In the genomic region with DNA sequence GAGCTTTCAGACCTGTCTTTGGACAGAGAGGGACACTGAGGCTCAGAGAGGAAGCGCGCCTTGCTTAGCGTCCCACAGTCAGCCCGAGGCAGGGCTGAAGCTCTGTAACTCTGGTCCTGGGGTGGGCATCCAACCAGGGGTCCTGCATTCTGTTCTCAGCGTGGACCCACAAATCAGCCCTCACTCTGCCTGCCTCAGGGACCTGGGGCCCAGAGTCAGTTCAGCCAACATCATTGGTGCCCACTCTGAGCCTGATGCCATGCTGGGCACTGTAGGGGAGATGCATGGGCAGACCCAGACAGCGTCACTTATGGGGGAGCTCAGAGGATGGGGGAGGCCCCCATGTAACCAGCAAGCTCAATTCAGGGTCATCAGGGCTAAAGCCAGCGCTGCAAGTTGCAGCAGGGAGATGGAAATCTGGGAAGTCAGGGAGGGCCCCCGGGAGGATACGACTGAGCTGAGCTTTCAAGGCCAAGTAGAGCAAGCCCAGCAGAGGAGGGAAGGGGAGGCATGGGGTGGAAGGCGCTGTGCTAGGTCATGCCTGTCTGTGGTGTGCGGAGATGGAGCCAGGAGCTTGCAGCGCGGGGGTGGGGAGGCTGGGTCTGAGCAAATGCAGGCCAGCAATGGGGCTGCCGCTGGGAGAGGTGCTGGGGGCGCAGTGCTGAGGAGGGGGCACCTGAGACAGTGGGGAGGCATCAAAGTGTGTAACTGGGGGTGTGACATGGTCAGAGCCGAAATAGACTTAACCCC, we compare ENCODE assay signal across 22 cellular contexts. TPM values are rescaled to one million over a fixed set of nuclear protein-coding genes. Genes with fewer than 3 reads are reported as not detected.
DNase-seq lines count a peak whose midpoint lies in the region; ATAC-seq, FAIRE-seq and TF ChIP-seq lines count a peak whose summit lies in the region.
"Had no signal": no experiment of that assay in that cellular context is flagged by ENCODE, and none has a peak within 500 bp of the region (broad histone marks: within the 10 kb centered on the region; RNA-seq: fewer than 3 reads in every experiment).

No MANE protein-coding gene starts in this region.

- CTCF ChIA-PET in H1 (lab: Charles Lee; ENCODE audit: partially characterized antibody) = interaction anchor here (1.0 to 3.2 kb wide), 12 partner anchors 9 to 471 kb away, joined by 3 to 12 read pairs (median 4); a partner anchor contains a TSS
- CTCF ChIA-PET in activated CD8-positive, alpha-beta T cell treated with anti-CD3 and anti-CD28 coated beads, Interleukin-2, amount 10 ng/mL, durations not matched to agents 7 days and 5 days (lab: Charles Lee) = no interaction called here

- H3K27me3 ChIP-seq in Peyer's patch = no peaks in the 10 kb centered on the region
- no peaks in the 10 kb centered on the region for H3K27me3 ChIP-seq in H1 (replicated peaks in 1 of 4; ENCODE audit: control insufficient read depth in 3 of 4, extremely low read depth in 1 of 4, insufficient read depth in 3 of 4, low read length in 3 of 4)
- no peaks in the 10 kb centered on the region for H3K27me3 ChIP-seq in neutrophil
- no peaks in the 10 kb centered on the region for H3K27me3 ChIP-seq in tibial nerve
- H3K27me3 ChIP-seq: stomach had no signal

- H3K79me1 ChIP-seq in H1 (ENCODE audit: low read depth, low read length) = peaks cover 7% of the 10 kb centered on the region; the same call in 1 of the 2 replicates

- H2BK5ac ChIP-seq in H1 (ENCODE audit: low read depth, low read length) = peak overlapping the region; percentile 1; the same call in 1 of the 2 replicates

- no peak overlapping the region for H3K27ac Mint-ChIP-seq in activated CD8-positive, alpha-beta T cell treated with anti-CD3 and anti-CD28 coated beads, Interleukin-2, amount 10 ng/mL, durations not matched to agents 7 days and 5 days
- H3K27ac Mint-ChIP-seq: activated CD4-positive, alpha-beta T cell treated with anti-CD3 and anti-CD28 coated beads, Interleukin-2, amount 10 ng/mL, durations not matched to agents 24 days and 14 days; activated naive CD4-positive, alpha-beta T cell treated with anti-CD3 and anti-CD28 coated beads for 36 hours; progenitor cell of endocrine pancreas had no signal

- FAIRE-seq in H1 (lab: Jason Lieb, UNC) = no peak
- FAIRE-seq: islet of Langerhans had no signal

- H3K4me3 Mint-ChIP-seq in activated CD8-positive, alpha-beta T cell treated with anti-CD3 and anti-CD28 coated beads, Interleukin-2, amount 10 ng/mL, durations not matched to agents 7 days and 5 days = no peak overlapping the region
- H3K4me3 Mint-ChIP-seq: activated CD4-positive, alpha-beta T cell treated with anti-CD3 and anti-CD28 coated beads, Interleukin-2, amount 10 ng/mL, durations not matched to agents 24 days and 14 days; activated naive CD4-positive, alpha-beta T cell treated with anti-CD3 and anti-CD28 coated beads for 36 hours; IgD-negative memory B cell; naive B cell had no signal

- H3K23ac ChIP-seq in H1 (ENCODE audit: insufficient read length) = no peak overlapping the region

- H4K5ac ChIP-seq in H1 (ENCODE audit: insufficient read length, low read depth, low read length) = no peak overlapping the region

- H3K14ac ChIP-seq in H1 (ENCODE audit: insufficient read length) = no peak overlapping the region

- no peaks in the 10 kb centered on the region for H3K27me3 Mint-ChIP-seq in activated CD8-positive, alpha-beta T cell treated with anti-CD3 and anti-CD28 coated beads, Interleukin-2, amount 10 ng/mL, durations not matched to agents 7 days and 5 days (ENCODE audit: low read depth)
- H3K27me3 Mint-ChIP-seq: activated CD4-positive, alpha-beta T cell treated with anti-CD3 and anti-CD28 coated beads, Interleukin-2, amount 10 ng/mL, durations not matched to agents 24 days and 14 days; IgD-negative memory B cell had no signal

- H2BK15ac ChIP-seq in H1 (ENCODE audit: low read length) = peak overlapping the region; percentile 92; the same call in 1 of the 2 replicates

- H3K79me2 ChIP-seq in H1 (ENCODE audit: control insufficient read depth in 1 of 2, insufficient read depth in 2 of 2, low read length in 2 of 2) = peaks cover 0 to 2% of the 10 kb centered on the region in 2 experiments; a peak in 1 of 4 replicates

- H3K4me1 Mint-ChIP-seq in activated CD8-positive, alpha-beta T cell treated with anti-CD3 and anti-CD28 coated beads, Interleukin-2, amount 10 ng/mL, durations not matched to agents 7 days and 5 days (ENCODE audit: low read depth) = peaks cover 25% of the 10 kb centered on the region

- no peaks in the 10 kb centered on the region for H3K23me2 ChIP-seq in H1 (ENCODE audit: low read depth, low read length)

- no peak overlapping the region for H2BK120ac ChIP-seq in H1 (replicated peaks; ENCODE audit: low read depth, low read length)

- peaks cover 0 to 87% (median 5%) of the 10 kb centered on the region in 4 donors for H3K4me1 ChIP-seq in Peyer's patch
- peaks cover 10 to 29% (median 22%) of the 10 kb centered on the region in 4 experiments for H3K4me1 ChIP-seq in H1 (replicated peaks in 1 of 4; ENCODE audit: control insufficient read depth in 3 of 4, insufficient read depth in 4 of 4, low read length in 3 of 4)
- peaks cover 60 to 77% of the 10 kb centered on the region in 2 experiments for H3K4me1 ChIP-seq in neutrophil (ENCODE audit: control insufficient read depth in 1 of 2, insufficient read depth in 1 of 2, low read depth in 1 of 2, low read length in 1 of 2)
- peaks cover 0 to 12% (median 5%) of the 10 kb centered on the region in 4 donors for H3K4me1 ChIP-seq in tibial nerve

- ATAC-seq in activated CD8-positive, alpha-beta T cell treated with anti-CD3 and anti-CD28 coated beads, Interleukin-2, amount 10 ng/mL, durations not matched to agents 7 days and 5 days = no peak
- ATAC-seq in GM19351 (IDR thresholded peaks at IDR 0.05; ENCODE audit: unreplicated experiment) = no peak
- ATAC-seq: HCT116 had no signal

- H3K36me3 ChIP-seq in Peyer's patch (no peaks in the 10 kb centered on the region), H1 (ENCODE audit: control insufficient read depth in 2 of 4, insufficient read depth in 4 of 4, low read length in 3 of 4) (no peaks in the 10 kb centered on the region), neutrophil (no peaks in the 10 kb centered on the region), tibial nerve (no peaks in the 10 kb centered on the region)
- H3K36me3 ChIP-seq: heart right ventricle, stomach had no signal

- peak overlapping the region; percentile 31 for H4K91ac ChIP-seq in H1 (replicated peaks; ENCODE audit: insufficient read length, low read length)

- H2AFZ ChIP-seq in H1 (ENCODE audit: low read length) = no peak overlapping the region

- no peak for TF ChIP-seq RAD21 in H1 (IDR thresholded peaks at IDR 0.05 in 1 of 2, conservative IDR thresholded peaks at IDR 0.05 in 1 of 2; ENCODE audit: low read depth in 2 of 2, low read length in 2 of 2)

- in situ Hi-C loops in G401 (cut with HindIII; ENCODE audit: low sequenced_read_pairs) = no loop called here

- peak overlapping the region; percentile 38; the same call in 1 of the 2 replicates for H3K18ac ChIP-seq in H1 (ENCODE audit: extremely low read depth, low read length)

- no peak for TF ChIP-seq CTCF in Peyer's patch (IDR thresholded peaks at IDR 0.05)
- no peak for TF ChIP-seq CTCF in H1 (IDR thresholded peaks at IDR 0.05; ENCODE audit: control extremely low read depth in 1 of 3, insufficient read depth in 1 of 3, low read depth in 1 of 3, low read length in 3 of 3)
- TF ChIP-seq CTCF in neutrophil (IDR thresholded peaks at IDR 0.05) = no peak
- no peak for TF ChIP-seq CTCF in tibial nerve (IDR thresholded peaks at IDR 0.05)

- H3K4me2 ChIP-seq in H1 (ENCODE audit: insufficient read depth in 1 of 2, low read depth in 2 of 2, low read length in 2 of 2) = no peak overlapping the region

- no peaks in the 10 kb centered on the region for H3K36me3 Mint-ChIP-seq in activated CD8-positive, alpha-beta T cell treated with anti-CD3 and anti-CD28 coated beads, Interleukin-2, amount 10 ng/mL, durations not matched to agents 7 days and 5 days (ENCODE audit: low read depth)

- no peak overlapping the region for H3K4me3 ChIP-seq in Peyer's patch
- H3K4me3 ChIP-seq in H1 (ENCODE audit: extremely low read depth in 1 of 4, insufficient read depth in 2 of 4, low read depth in 3 of 4, low read length in 4 of 4) = no peak overlapping the region
- no peak overlapping the region for H3K4me3 ChIP-seq in neutrophil (ENCODE audit: low read depth in 1 of 2, low read length in 1 of 2)
- H3K4me3 ChIP-seq in tibial nerve = no peak overlapping the region
- H3K4me3 ChIP-seq: heart right ventricle, stomach had no signal

- peak overlapping the region; percentile 27 for H3K4ac ChIP-seq in H1 (replicated peaks; ENCODE audit: insufficient read length, low read depth, low read length)

- no peaks in the 10 kb centered on the region for H3K9me3 Mint-ChIP-seq in activated CD8-positive, alpha-beta T cell treated with anti-CD3 and anti-CD28 coated beads, Interleukin-2, amount 10 ng/mL, durations not matched to agents 7 days and 5 days (ENCODE audit: insufficient read depth)
- H3K9me3 Mint-ChIP-seq: activated CD4-positive, alpha-beta T cell treated with anti-CD3 and anti-CD28 coated beads, Interleukin-2, amount 10 ng/mL, durations not matched to agents 24 days and 14 days; activated naive CD4-positive, alpha-beta T cell treated with anti-CD3 and anti-CD28 coated beads for 36 hours; IgD-negative memory B cell; naive B cell had no signal

- POLR2A ChIA-PET in H1 (lab: Charles Lee; ENCODE audit: partially characterized antibody) = interaction anchor here (0.8 to 1.3 kb wide), 5 partner anchors 11 to 42 kb away, joined by 3 to 4 read pairs (median 3); no protein-coding TSS in a partner anchor
- POLR2A ChIA-PET in activated CD8-positive, alpha-beta T cell treated with anti-CD3 and anti-CD28 coated beads, Interleukin-2, amount 10 ng/mL, durations not matched to agents 7 days and 5 days (lab: Charles Lee) = interaction anchor here (0.8 kb wide), 1 partner anchor 50 kb away, joined by 4 read pairs; no protein-coding TSS in a partner anchor

- DNase-seq in G401 (ENCODE audit: low spot score) = peak; percentile 73
- DNase-seq in Peyer's patch = peak in 2 of 3 donors; percentile 31 to 41
- no peak for DNase-seq in H1 (ENCODE audit: low read depth in 1 of 2, low spot score in 2 of 2)
- no peak for DNase-seq in activated CD8-positive, alpha-beta T cell treated with anti-CD3 and anti-CD28 coated beads, Interleukin-2, amount 10 ng/mL, durations not matched to agents 7 days and 5 days
- DNase-seq in activated CD4-positive, alpha-beta T cell treated with anti-CD3 and anti-CD28 coated beads, Interleukin-2, amount 50 U/mL, for 48 hours = no peak
- DNase-seq in tibial nerve (ENCODE audit: low spot score in 2 of 2) = no peak
- DNase-seq: activated CD4-positive, alpha-beta T cell treated with anti-CD3 and anti-CD28 coated beads, Interleukin-2, amount 10 ng/mL, durations not matched to agents 24 days and 14 days; activated naive CD4-positive, alpha-beta T cell treated with anti-CD3 and anti-CD28 coated beads for 36 hours; Calu3; heart right ventricle; mammary epithelial cell; MM.1S; naive B cell; NCI-H1694; NCI-H226; stomach had no signal

- peak overlapping the region in 1 of 4 donors; percentile 22 for H3K27ac ChIP-seq in Peyer's patch
- no peak overlapping the region; the same call in 1 of the 2 replicates for H3K27ac ChIP-seq in H1 (ENCODE audit: low read depth, low read length)
- H3K27ac ChIP-seq in neutrophil = peak overlapping the region; percentile 82
- H3K27ac ChIP-seq in tibial nerve = no peak overlapping the region
- H3K27ac ChIP-seq: heart right ventricle, stomach had no signal

- peak overlapping the region; percentile 7; the same call in 1 of the 2 replicates for H2AK5ac ChIP-seq in H1 (ENCODE audit: low read depth, low read length)

- no peak overlapping the region for H3K9ac ChIP-seq in H1 (replicated peaks in 1 of 4; ENCODE audit: extremely low read depth in 1 of 4, low read depth in 3 of 4, low read length in 3 of 4)

- no peak overlapping the region for H2BK20ac ChIP-seq in H1 (ENCODE audit: low read length)

- peak overlapping the region; percentile 27; the same call in 1 of the 2 replicates for H2BK12ac ChIP-seq in H1 (ENCODE audit: low read depth, low read length)

- no peak overlapping the region for H3K56ac ChIP-seq in H1 (replicated peaks; ENCODE audit: insufficient read length, low read depth, low read length)

- TF ChIP-seq EP300 in H1 (IDR thresholded peaks at IDR 0.05; ENCODE audit: borderline replicate concordance in 1 of 2, low read depth in 2 of 2, low read length in 2 of 2) (no peak), tibial nerve (IDR thresholded peaks at IDR 0.05) (no peak)

- H4K20me1 ChIP-seq in H1 (replicated peaks in 1 of 2; ENCODE audit: control insufficient read depth in 1 of 2, insufficient read depth in 2 of 2, low read length in 2 of 2) = peaks cover 2 to 5% of the 10 kb centered on the region in 2 experiments

- TF ChIP-seq POLR2A in Peyer's patch (IDR thresholded peaks at IDR 0.05) (no peak), H1 (IDR thresholded peaks at IDR 0.05; ENCODE audit: control extremely low read depth in 1 of 2, low read depth in 2 of 2, low read length in 2 of 2) (no peak), tibial nerve (IDR thresholded peaks at IDR 0.05) (no peak)

- peak overlapping the region; percentile 72 for H4K8ac ChIP-seq in H1 (ENCODE audit: extremely low read depth, insufficient read depth, low read length)

- WGBS in H1 (ENCODE audit: extremely low coverage in 1 of 2, insufficient coverage in 1 of 2, insufficient read length in 1 of 2, insufficient replicate concordance in 2 of 2, low coverage in 1 of 2, low lambda C conversion rate in 2 of 2, missing lambda C conversion rate in 1 of 2), 2 experiments = 83% methylated on average over 16 of the region's 16 CpGs; no CpG with 5 or more reads in 1 of the 2 experiments
- WGBS in tibial nerve, 2 donors = 48 to 68% methylated on average over 14 to 16 of the region's 16 CpGs

- no peaks in the 10 kb centered on the region for H3K9me3 ChIP-seq in Peyer's patch
- no peaks in the 10 kb centered on the region for H3K9me3 ChIP-seq in H1 (ENCODE audit: insufficient read depth in 2 of 2, low read depth in 1 of 2, low read length in 1 of 2)
- no peaks in the 10 kb centered on the region for H3K9me3 ChIP-seq in neutrophil
- H3K9me3 ChIP-seq in tibial nerve = no peaks in the 10 kb centered on the region
- H3K9me3 ChIP-seq: heart right ventricle, stomach had no signal

RNA-seq across cellular contexts. Expression of a gene that starts 21.1 kb away (rescaled TPM):
- 8.0 and 9.3 TPM in 2 replicates for total RNA-seq in G401 (2014; rRNA removed; shearing (Covaris generic))
- total RNA-seq in Peyer's patch (10 to 100 TPM; 15.7 to 99.6 (median 91.9) TPM), tibial nerve (1 to 10 TPM; 1.9 to 3.3 (median 3.2) TPM)
- total RNA-seq in H1 (2021; fragmentation: NEBNext Ultra II Directional; extraction: Animal tissue kit (Norgen Biotek cat#: 25700)) = 26.2 and 27.9 TPM in 2 replicates
- polyA plus RNA-seq in H1 (2011; rRNA removed) = 13.7 and 15.3 TPM in 2 replicates
- polyA plus RNA-seq in H1 (2011; cell fraction: cytosol; rRNA removed) = 17.8 TPM
- polyA plus RNA-seq in H1 (2011; cell fraction: nucleus; rRNA removed) = 10.6 TPM
- polyA plus RNA-seq in H1 (2012, experiment 1 of 2) = 13.2 to 15.8 TPM (median 13.7 TPM) in 4 replicates
- polyA plus RNA-seq in H1 (2012, experiment 2 of 2) = 5.4 TPM
- 25.8 TPM for polyA plus RNA-seq in H1 (2013, experiment 1 of 2)
- 26.8 TPM for polyA plus RNA-seq in H1 (2013, experiment 2 of 2)
- polyA minus RNA-seq in H1 (2011; rRNA and poly(A)+ RNA removed) = 26.1 and 31.3 TPM in 2 replicates
- 13.2 TPM for polyA minus RNA-seq in H1 (2011; cell fraction: cytosol; rRNA and poly(A)+ RNA removed)
- 8.3 TPM for polyA minus RNA-seq in H1 (2011; cell fraction: nucleus; rRNA and poly(A)+ RNA removed)
- total RNA-seq in activated CD8-positive, alpha-beta T cell treated with anti-CD3 and anti-CD28 coated beads, Interleukin-2, amount 10 ng/mL, durations not matched to agents 7 days and 5 days = 1 to 10 TPM; 9.2 TPM

RNA-seq across cellular contexts. Expression of a gene that starts 52.3 kb away (rescaled TPM):
- total RNA-seq in G401 (2014; rRNA removed; shearing (Covaris generic)) = 8.9 and 10.2 TPM in 2 replicates
- total RNA-seq in Peyer's patch (100 to 1,000 TPM in 1 of 4 donors, 10 to 100 TPM in 3; 61.1 to 101 (median 72.0) TPM), tibial nerve (10 to 100 TPM in 3 of 4 donors, 1 to 10 TPM in 1; 9.4 to 16.8 (median 10.1) TPM)
- total RNA-seq in H1 (2021; fragmentation: NEBNext Ultra II Directional; extraction: Animal tissue kit (Norgen Biotek cat#: 25700)) = 18.7 and 19.4 TPM in 2 replicates
- polyA plus RNA-seq in H1 (2011; rRNA removed) = 9.2 and 13.0 TPM in 2 replicates
- 12.3 TPM for polyA plus RNA-seq in H1 (2011; cell fraction: cytosol; rRNA removed)
- polyA plus RNA-seq in H1 (2011; cell fraction: nucleus; rRNA removed) = 16.2 TPM
- 9.8 to 12.0 TPM (median 10.9 TPM) in 4 replicates for polyA plus RNA-seq in H1 (2012, experiment 1 of 2)
- polyA plus RNA-seq in H1 (2012, experiment 2 of 2) = 7.7 TPM
- polyA plus RNA-seq in H1 (2013, experiment 1 of 2) = 10.8 TPM
- 10.3 TPM for polyA plus RNA-seq in H1 (2013, experiment 2 of 2)
- 7.6 and 7.7 TPM in 2 replicates for polyA minus RNA-seq in H1 (2011; rRNA and poly(A)+ RNA removed)
- polyA minus RNA-seq in H1 (2011; cell fraction: cytosol; rRNA and poly(A)+ RNA removed) = 10.1 TPM
- polyA minus RNA-seq in H1 (2011; cell fraction: nucleus; rRNA and poly(A)+ RNA removed) = 7.6 TPM
- 10 to 100 TPM; 85.2 to 90.5 TPM for total RNA-seq in activated CD8-positive, alpha-beta T cell treated with anti-CD3 and anti-CD28 coated beads, Interleukin-2, amount 10 ng/mL, durations not matched to agents 7 days and 5 days

Comparison
In these comparisons a context has a peak if more than half of its experiments do, and no peak if none do; other contexts are left out.
1. DNase-seq: peak in G401 (single experiment) and Peyer's patch (2 of 3); none in H1 (0 of 2), activated CD8-positive, alpha-beta T cell treated with anti-CD3 and anti-CD28 coated beads, Interleukin-2, amount 10 ng/mL, durations not matched to agents 7 days and 5 days (single experiment), activated CD4-positive, alpha-beta T cell treated with anti-CD3 and anti-CD28 coated beads, Interleukin-2, amount 50 U/mL, for 48 hours (0 of 2) and tibial nerve (0 of 2).